8 cellular contexts compared by ENCODE assay signal in the genomic region with DNA sequence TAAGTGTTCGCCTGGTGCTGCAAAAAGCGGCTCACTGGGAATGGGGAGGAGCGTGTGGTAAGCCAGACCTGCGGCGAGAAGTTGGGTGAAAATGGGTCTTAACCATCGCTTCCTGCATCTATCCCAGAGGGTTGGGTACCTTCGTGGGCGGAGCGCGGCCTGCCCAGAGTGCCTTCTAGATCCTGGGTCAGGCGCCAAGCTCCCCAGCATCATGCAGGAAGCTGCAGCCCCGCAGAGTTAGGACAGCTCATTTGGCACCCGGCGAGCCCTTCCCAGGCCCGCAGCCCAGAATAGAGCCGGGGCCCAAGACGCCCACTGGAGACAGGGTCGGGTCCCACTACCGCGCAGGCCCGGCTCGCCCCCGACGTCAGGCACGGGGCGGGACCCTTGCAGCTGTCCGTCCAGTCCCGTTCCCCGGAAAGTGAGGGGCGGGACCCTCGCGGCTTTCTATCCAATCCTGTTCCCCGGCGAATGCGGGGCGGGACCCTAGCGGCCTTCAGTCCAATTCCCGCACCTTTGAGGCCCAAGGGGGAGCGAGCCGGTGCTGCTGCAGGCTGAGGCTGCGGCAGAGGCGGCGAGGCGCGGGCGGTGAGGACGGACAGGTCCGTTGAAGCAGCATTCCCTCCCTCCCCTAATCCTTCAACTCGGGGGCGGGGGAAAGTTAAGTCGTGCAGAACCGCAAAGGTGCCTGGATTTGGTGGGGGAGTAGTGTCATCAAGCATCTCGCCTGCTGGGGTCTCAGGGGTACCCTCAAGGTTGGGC. TPM values are rescaled to one million over a fixed set of nuclear protein-coding genes. Genes with fewer than 3 reads are reported as not detected.
DNase-seq lines count a peak whose midpoint lies in the region; ATAC-seq, FAIRE-seq and TF ChIP-seq lines count a peak whose summit lies in the region.

A gene with protein sequence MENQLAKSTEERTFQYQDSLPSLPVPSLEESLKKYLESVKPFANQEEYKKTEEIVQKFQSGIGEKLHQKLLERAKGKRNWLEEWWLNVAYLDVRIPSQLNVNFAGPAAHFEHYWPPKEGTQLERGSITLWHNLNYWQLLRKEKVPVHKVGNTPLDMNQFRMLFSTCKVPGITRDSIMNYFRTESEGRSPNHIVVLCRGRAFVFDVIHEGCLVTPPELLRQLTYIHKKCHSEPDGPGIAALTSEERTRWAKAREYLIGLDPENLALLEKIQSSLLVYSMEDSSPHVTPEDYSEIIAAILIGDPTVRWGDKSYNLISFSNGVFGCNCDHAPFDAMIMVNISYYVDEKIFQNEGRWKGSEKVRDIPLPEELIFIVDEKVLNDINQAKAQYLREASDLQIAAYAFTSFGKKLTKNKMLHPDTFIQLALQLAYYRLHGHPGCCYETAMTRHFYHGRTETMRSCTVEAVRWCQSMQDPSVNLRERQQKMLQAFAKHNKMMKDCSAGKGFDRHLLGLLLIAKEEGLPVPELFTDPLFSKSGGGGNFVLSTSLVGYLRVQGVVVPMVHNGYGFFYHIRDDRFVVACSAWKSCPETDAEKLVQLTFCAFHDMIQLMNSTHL (plus strand): TSS at position 499 of the 762 bp plus-strand sequence. CDS start 3,405 bp downstream, outside the sequence.

- TF ChIP-seq CTCF in pancreas (IDR thresholded peaks at IDR 0.05) = no peak
- TF ChIP-seq CTCF in thyroid gland (IDR thresholded peaks at IDR 0.05) = no peak

- peaks cover 0 to 12% (median 2%) of the 10 kb centered on the region in 3 donors for H3K36me3 ChIP-seq in pancreas
- peaks cover 0 to 7% of the 10 kb centered on the region in 2 donors for H3K36me3 ChIP-seq in thyroid gland

- peaks cover 0 to 7% (median 5%) of the 10 kb centered on the region in 3 donors for H3K4me1 ChIP-seq in pancreas
- peaks cover 26 to 31% of the 10 kb centered on the region in 2 donors for H3K4me1 ChIP-seq in thyroid gland

- intact Hi-C loops in Right ventricle myocardium superior (cut with DNase I) = loop anchor here (10.0 kb wide), 1 partner anchor 411 kb away; no protein-coding TSS in a partner anchor
- intact Hi-C loops in pancreas (cut with DNase I) = no loop called here
- intact Hi-C loops in thyroid gland (cut with DNase I) = no loop called here

- FAIRE-seq in pancreas (lab: Jason Lieb, UNC) = no peak

- ATAC-seq in HG02642 (IDR thresholded peaks at IDR 0.05; ENCODE audit: poor library complexity, unreplicated experiment) (peak; percentile 99), Right ventricle myocardium superior (ENCODE audit: poor library complexity) (peak; percentile 100), pancreas (peak; percentile 99 to 100 (median 100))

- no peaks in the 10 kb centered on the region for H3K9me3 ChIP-seq in pancreas
- no peaks in the 10 kb centered on the region for H3K9me3 ChIP-seq in thyroid gland

- peak within 1 kb of the TSS; percentile 59 to 70 (median 65) for H3K4me3 ChIP-seq in pancreas
- peak within 1 kb of the TSS; percentile 50 to 76 (median 56) for H3K4me3 ChIP-seq in thyroid gland (replicated peaks in 1 of 3)

- 0 to 1% methylated on average over 53 of the region's 53 CpGs for WGBS in pancreas, 2 donors
- 0% methylated on average over 7 to 27 of the region's 53 CpGs for WGBS in thyroid gland, 2 donors

- H3K27me3 ChIP-seq in pancreas (no peaks in the 10 kb centered on the region), thyroid gland (no peaks in the 10 kb centered on the region)

- DNase-seq in NCI-H1105 (lab: John Stamatoyannopoulos, UW) (peak; percentile 77), SW 1271 (lab: John Stamatoyannopoulos, UW) (peak; percentile 82 to 88), Right ventricle myocardium superior (peak; percentile 99), pancreas (peak; percentile 90 to 96 (median 94)), thyroid gland (peak; percentile 98 to 99)
- peak; percentile 92 for DNase-seq in activated naive CD8-positive, alpha-beta T cell treated with anti-CD3 and anti-CD28 coated beads, Interleukin-2, amount 50 U/mL, for 16 hours (ENCODE audit: low read depth, low spot score)

- H3K27ac ChIP-seq in pancreas = peak within 1 kb of the TSS; percentile 49 to 79 (median 69)
- H3K27ac ChIP-seq in thyroid gland = peak within 1 kb of the TSS; percentile 80 to 91 (median 87)

- TF ChIP-seq POLR2A in GM10847 (IDR thresholded peaks at IDR 0.05; ENCODE audit: extremely low read depth, insufficient read length) = peak; percentile 89
- TF ChIP-seq POLR2A in thyroid gland (IDR thresholded peaks at IDR 0.05) = peak; percentile 57 to 96

RNA-seq across cellular contexts. Expression of the gene that starts here (rescaled TPM):
- total RNA-seq in Right ventricle myocardium superior (6.7 TPM), pancreas (1 to 10 TPM; 2.2 to 6.4 (median 4.8) TPM), thyroid gland (100 to 1,000 TPM in 1 of 4 donors, 10 to 100 TPM in 3; 66.8 to 101 (median 93.0) TPM)
- polyA plus RNA-seq in pancreas = 1 to 10 TPM; 3.0 to 7.4 TPM

Comparison
In these comparisons a context has a peak if more than half of its experiments do, and no peak if none do; other contexts are left out.
1. Peak in every context shown above with its lines: DNase-seq, ATAC-seq, H3K4me3 ChIP-seq and H3K27ac ChIP-seq.